8 cellular contexts compared by ENCODE assay signal in the genomic region with DNA sequence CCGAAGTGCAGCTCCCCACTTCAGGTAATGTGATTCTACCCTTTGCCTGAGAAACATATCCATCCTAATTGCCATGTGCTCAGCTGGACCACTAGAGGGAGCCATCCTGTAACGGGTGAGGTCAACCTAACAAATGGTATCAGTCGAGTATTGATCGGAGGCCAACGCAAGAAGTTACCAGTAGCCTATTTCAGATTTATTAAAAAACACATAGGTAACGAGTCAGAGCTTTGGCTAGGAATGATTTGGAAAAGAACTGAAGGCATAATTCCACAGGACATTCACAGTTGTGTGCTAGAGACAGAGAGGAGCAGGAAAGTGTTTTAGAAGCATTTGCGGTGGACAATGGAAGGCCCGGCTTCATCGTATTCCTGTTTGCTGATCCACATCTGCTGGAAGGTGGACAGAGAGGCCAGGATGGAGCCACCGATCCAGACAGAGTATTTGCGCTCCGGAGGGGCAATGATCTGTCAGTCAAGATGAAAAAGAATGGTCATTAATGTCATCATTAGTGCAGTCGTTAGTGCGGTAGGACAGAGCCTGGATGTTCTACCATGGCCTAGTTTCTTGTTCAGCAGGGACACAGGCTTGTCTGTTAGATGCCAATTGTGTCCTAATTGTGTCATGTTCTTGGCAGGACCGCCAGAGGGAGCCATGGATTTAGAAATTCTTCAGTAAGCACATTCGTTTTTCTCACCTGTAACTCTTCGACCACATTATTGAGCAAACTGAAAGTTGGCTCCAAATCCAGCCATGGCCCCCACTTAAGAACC. TPM values are rescaled to one million over a fixed set of nuclear protein-coding genes. Genes with fewer than 3 reads are reported as not detected.
DNase-seq lines count a peak whose midpoint lies in the region; ATAC-seq, FAIRE-seq and TF ChIP-seq lines count a peak whose summit lies in the region.

No MANE protein-coding gene starts in this region.

- WGBS in liver, result 23% methylated on average over 17 of the region's 17 CpGs

- H3K27ac ChIP-seq in coronary artery (peak overlapping the region in 1 of 2 donors; percentile 82), liver (ENCODE audit: low read depth in 1 of 2, low read length in 2 of 2) (peak overlapping the region; percentile 20 to 48)

- H3K9me3 ChIP-seq in liver (ENCODE audit: control insufficient read depth in 4 of 4, low read length in 3 of 4), result no peaks in the 10 kb centered on the region

- CTCF ChIA-PET in activated CD4-positive, alpha-beta T cell treated with anti-CD3 and anti-CD28 coated beads, Interleukin-2, amount 10 ng/mL, durations not matched to agents 7 days and 5 days (lab: Charles Lee), result interaction anchor here (0.7 to 3.4 kb wide), 17 partner anchors 8 to 282 kb away, joined by 3 to 57 read pairs (median 5); a partner anchor contains a TSS

- no peaks in the 10 kb centered on the region for H3K27me3 ChIP-seq in liver (ENCODE audit: control insufficient read depth in 4 of 4, insufficient read depth in 4 of 4, low read length in 3 of 4)

- H3K9me3 Mint-ChIP-seq in activated CD4-positive, alpha-beta T cell treated with anti-CD3 and anti-CD28 coated beads, Interleukin-2, amount 10 ng/mL, durations not matched to agents 7 days and 5 days, result no peaks in the 10 kb centered on the region

- H3K9ac ChIP-seq in liver (ENCODE audit: low read depth in 1 of 2, low read length in 2 of 2), result peak overlapping the region in 1 of 2 donors; percentile 13

- DNase-seq in NCI-H524 (lab: John Stamatoyannopoulos, UW) (peak; percentile 2 to 65), coronary artery (ENCODE audit: low spot score) (peak; percentile 85)
- peak; percentile 83 for DNase-seq in activated CD4-positive, alpha-beta T cell treated with anti-CD3 and anti-CD28 coated beads, Interleukin-2, amount 10 ng/mL, durations not matched to agents 7 days and 5 days
- DNase-seq in stimulated activated CD4-positive, alpha-beta T cell treated with anti-CD3 and anti-CD28 coated beads, Interleukin-4, amount 100 ng/mL, for 4 hours, result peak; percentile 60 to 69

- peaks cover 33% of the 10 kb centered on the region for H3K36me3 Mint-ChIP-seq in activated CD4-positive, alpha-beta T cell treated with anti-CD3 and anti-CD28 coated beads, Interleukin-2, amount 10 ng/mL, durations not matched to agents 7 days and 5 days (ENCODE audit: low read depth)

- peaks cover 0 to 2% (median 0%) of the 10 kb centered on the region in 4 donors for H3K36me3 ChIP-seq in liver (ENCODE audit: control insufficient read depth in 4 of 4, insufficient read depth in 3 of 4, low read depth in 1 of 4, low read length in 3 of 4)

- no peaks in the 10 kb centered on the region for H3K27me3 Mint-ChIP-seq in activated CD4-positive, alpha-beta T cell treated with anti-CD3 and anti-CD28 coated beads, Interleukin-2, amount 10 ng/mL, durations not matched to agents 7 days and 5 days

- H3K4me3 Mint-ChIP-seq in activated CD4-positive, alpha-beta T cell treated with anti-CD3 and anti-CD28 coated beads, Interleukin-2, amount 10 ng/mL, durations not matched to agents 7 days and 5 days, result no peak overlapping the region

- peak overlapping the region; percentile 4 for H3K27ac Mint-ChIP-seq in activated CD4-positive, alpha-beta T cell treated with anti-CD3 and anti-CD28 coated beads, Interleukin-2, amount 10 ng/mL, durations not matched to agents 7 days and 5 days

- peaks cover 25% of the 10 kb centered on the region for H3K4me1 Mint-ChIP-seq in activated CD4-positive, alpha-beta T cell treated with anti-CD3 and anti-CD28 coated beads, Interleukin-2, amount 10 ng/mL, durations not matched to agents 7 days and 5 days

- peak; percentile 84 to 92 for TF ChIP-seq RAD21 in liver (IDR thresholded peaks at IDR 0.05)

- FAIRE-seq in G401.6 (lab: Jason Lieb, UNC), result peak; percentile 49

- POLR2A ChIA-PET in activated CD4-positive, alpha-beta T cell treated with anti-CD3 and anti-CD28 coated beads, Interleukin-2, amount 10 ng/mL, durations not matched to agents 7 days and 5 days (lab: Charles Lee), result no interaction called here

- ATAC-seq in HG03066 (IDR thresholded peaks at IDR 0.05; ENCODE audit: low read depth, unreplicated experiment) (peak; percentile 45), HG03565 (IDR thresholded peaks at IDR 0.05; ENCODE audit: unreplicated experiment) (no peak)

- peak overlapping the region; percentile 36 for H3K4me3 ChIP-seq in coronary artery
- no peak overlapping the region for H3K4me3 ChIP-seq in liver (ENCODE audit: low read depth in 1 of 3, low read length in 3 of 3)

- TF ChIP-seq CTCF in coronary artery (IDR thresholded peaks at IDR 0.05) (peak; percentile 64), liver (IDR thresholded peaks at IDR 0.05; ENCODE audit: low read depth, low read length, missing input control) (peak; percentile 96)

- peaks cover 3 to 13% (median 8%) of the 10 kb centered on the region in 4 donors for H3K4me1 ChIP-seq in liver (ENCODE audit: control insufficient read depth in 4 of 4, insufficient read depth in 4 of 4, low read length in 3 of 4)

TF ChIP-seq in liver, 16 proteins besides CTCF, POLR2A, EP300 and RAD21:
- TF ChIP-seq RXRA (IDR thresholded peaks at IDR 0.05), result peak; percentile 16 to 19
- TF ChIP-seq, protein P1, sequence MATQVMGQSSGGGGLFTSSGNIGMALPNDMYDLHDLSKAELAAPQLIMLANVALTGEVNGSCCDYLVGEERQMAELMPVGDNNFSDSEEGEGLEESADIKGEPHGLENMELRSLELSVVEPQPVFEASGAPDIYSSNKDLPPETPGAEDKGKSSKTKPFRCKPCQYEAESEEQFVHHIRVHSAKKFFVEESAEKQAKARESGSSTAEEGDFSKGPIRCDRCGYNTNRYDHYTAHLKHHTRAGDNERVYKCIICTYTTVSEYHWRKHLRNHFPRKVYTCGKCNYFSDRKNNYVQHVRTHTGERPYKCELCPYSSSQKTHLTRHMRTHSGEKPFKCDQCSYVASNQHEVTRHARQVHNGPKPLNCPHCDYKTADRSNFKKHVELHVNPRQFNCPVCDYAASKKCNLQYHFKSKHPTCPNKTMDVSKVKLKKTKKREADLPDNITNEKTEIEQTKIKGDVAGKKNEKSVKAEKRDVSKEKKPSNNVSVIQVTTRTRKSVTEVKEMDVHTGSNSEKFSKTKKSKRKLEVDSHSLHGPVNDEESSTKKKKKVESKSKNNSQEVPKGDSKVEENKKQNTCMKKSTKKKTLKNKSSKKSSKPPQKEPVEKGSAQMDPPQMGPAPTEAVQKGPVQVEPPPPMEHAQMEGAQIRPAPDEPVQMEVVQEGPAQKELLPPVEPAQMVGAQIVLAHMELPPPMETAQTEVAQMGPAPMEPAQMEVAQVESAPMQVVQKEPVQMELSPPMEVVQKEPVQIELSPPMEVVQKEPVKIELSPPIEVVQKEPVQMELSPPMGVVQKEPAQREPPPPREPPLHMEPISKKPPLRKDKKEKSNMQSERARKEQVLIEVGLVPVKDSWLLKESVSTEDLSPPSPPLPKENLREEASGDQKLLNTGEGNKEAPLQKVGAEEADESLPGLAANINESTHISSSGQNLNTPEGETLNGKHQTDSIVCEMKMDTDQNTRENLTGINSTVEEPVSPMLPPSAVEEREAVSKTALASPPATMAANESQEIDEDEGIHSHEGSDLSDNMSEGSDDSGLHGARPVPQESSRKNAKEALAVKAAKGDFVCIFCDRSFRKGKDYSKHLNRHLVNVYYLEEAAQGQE (IDR thresholded peaks at IDR 0.05), result no peak
- peak; percentile 20 for TF ChIP-seq SP1 (IDR thresholded peaks at IDR 0.05)
- no peak for TF ChIP-seq NR2F2 (IDR thresholded peaks at IDR 0.05)
- TF ChIP-seq, protein P2, sequence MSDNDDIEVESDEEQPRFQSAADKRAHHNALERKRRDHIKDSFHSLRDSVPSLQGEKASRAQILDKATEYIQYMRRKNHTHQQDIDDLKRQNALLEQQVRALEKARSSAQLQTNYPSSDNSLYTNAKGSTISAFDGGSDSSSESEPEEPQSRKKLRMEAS (IDR thresholded peaks at IDR 0.05), result peak; percentile 34
- TF ChIP-seq YY1 (IDR thresholded peaks at IDR 0.05), result peak; percentile 78
- TF ChIP-seq HNF4A (conservative IDR thresholded peaks at IDR 0.05), result peak; percentile 1 to 31
- TF ChIP-seq JUND (IDR thresholded peaks at IDR 0.05), result peak; percentile 3 to 12
- TF ChIP-seq, protein P3, sequence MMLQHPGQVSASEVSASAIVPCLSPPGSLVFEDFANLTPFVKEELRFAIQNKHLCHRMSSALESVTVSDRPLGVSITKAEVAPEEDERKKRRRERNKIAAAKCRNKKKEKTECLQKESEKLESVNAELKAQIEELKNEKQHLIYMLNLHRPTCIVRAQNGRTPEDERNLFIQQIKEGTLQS (IDR thresholded peaks at IDR 0.05), result no peak

RNA-seq across cellular contexts. Expression of a gene that starts 17.5 kb away (rescaled TPM):
- total RNA-seq in activated CD4-positive, alpha-beta T cell treated with anti-CD3 and anti-CD28 coated beads, Interleukin-2, amount 10 ng/mL, durations not matched to agents 7 days and 5 days, result 10 to 100 TPM; 10.7 to 10.8 TPM
- 100 to 1,000 TPM in 1 of 2 donors, 10 to 100 TPM in 1; 13.2 to 182 TPM for total RNA-seq in liver
- polyA plus RNA-seq in liver, result 100 to 1,000 TPM in 1 of 2 donors, 10 to 100 TPM in 1; 16.8 to 130 TPM

RNA-seq across cellular contexts. Expression of a gene that starts 55.0 kb away (rescaled TPM):
- 10 to 100 TPM; 39.7 to 45.4 TPM for total RNA-seq in activated CD4-positive, alpha-beta T cell treated with anti-CD3 and anti-CD28 coated beads, Interleukin-2, amount 10 ng/mL, durations not matched to agents 7 days and 5 days
- 1 to 10 TPM; 5.5 to 8.0 TPM for total RNA-seq in liver
- 1 to 10 TPM; 1.3 to 1.9 TPM for polyA plus RNA-seq in liver

RNA-seq across cellular contexts. Expression of a gene that starts 55.5 kb away (rescaled TPM):
- 10 to 100 TPM; 62.3 to 65.1 TPM for total RNA-seq in activated CD4-positive, alpha-beta T cell treated with anti-CD3 and anti-CD28 coated beads, Interleukin-2, amount 10 ng/mL, durations not matched to agents 7 days and 5 days
- 10 to 100 TPM in 1 of 2 donors, 1 to 10 TPM in 1; 2.2 to 13.2 TPM for total RNA-seq in liver
- 1 to 10 TPM; 5.6 to 6.2 TPM for polyA plus RNA-seq in liver

Comparison
In these comparisons a context has a peak if more than half of its experiments do, and no peak if none do; other contexts are left out.
1. DNase-seq: peak in every context shown above with its lines; median percentile 85 in coronary artery; 83 in activated CD4-positive, alpha-beta T cell treated with anti-CD3 and anti-CD28 coated beads, Interleukin-2, amount 10 ng/mL, durations not matched to agents 7 days and 5 days; 64 in stimulated activated CD4-positive, alpha-beta T cell treated with anti-CD3 and anti-CD28 coated beads, Interleukin-4, amount 100 ng/mL, for 4 hours; 34 in NCI-H524.
2. RNA of a gene that starts 55.0 kb away (total RNA-seq): 39.7 to 45.4 TPM in activated CD4-positive, alpha-beta T cell treated with anti-CD3 and anti-CD28 coated beads, Interleukin-2, amount 10 ng/mL, durations not matched to agents 7 days and 5 days; 5.5 to 8.0 TPM in liver; every median in the first group is over 4 times any median in the second.
3. RNA of a gene that starts 55.5 kb away (total RNA-seq): 62.3 to 65.1 TPM in activated CD4-positive, alpha-beta T cell treated with anti-CD3 and anti-CD28 coated beads, Interleukin-2, amount 10 ng/mL, durations not matched to agents 7 days and 5 days; 2.2 to 13.2 TPM in liver; every median in the first group is over 4 times any median in the second.